Comparison of ENCODE assay signal across 16 cellular contexts in genomic region chr20:14049111-14049510, GRCh38. TPM values are rescaled to one million over a fixed set of nuclear protein-coding genes. Genes with fewer than 3 reads are reported as not detected.
DNase-seq lines count a peak whose midpoint lies in the region; ATAC-seq and TF ChIP-seq lines count a peak whose summit lies in the region.
"Had no signal": no experiment of that assay in that cellular context is flagged by ENCODE, and none has a peak within 500 bp of the region (broad histone marks: within the 10 kb centered on the region; RNA-seq: fewer than 3 reads in every experiment).

No MANE protein-coding gene starts in this region.

- no peak for DNase-seq in effector CD8-positive, alpha-beta T cell (lab: John Stamatoyannopoulos, UW)
- DNase-seq in adrenal gland (no peak), prostate gland (ENCODE audit: low spot score) (no peak), T-cell (no peak)
- DNase-seq: erythroblast; GM23248; heart left ventricle; left cardiac atrium; naive thymus-derived CD8-positive, alpha-beta T cell had no signal

- H3K4me1 ChIP-seq in adrenal gland (replicated peaks in 1 of 2) (no peaks in the 10 kb centered on the region), prostate gland (replicated peaks) (no peaks in the 10 kb centered on the region)
- H3K4me1 ChIP-seq: heart left ventricle had no signal

- CTCF ChIA-PET in T-cell (lab: Charles Lee) = no interaction called here

- H3K27me3 ChIP-seq in adrenal gland (no peaks in the 10 kb centered on the region), prostate gland (replicated peaks; ENCODE audit: insufficient read depth) (no peaks in the 10 kb centered on the region)
- H3K27me3 ChIP-seq: heart left ventricle had no signal

- H3K36me3 ChIP-seq in adrenal gland (replicated peaks in 1 of 2) (no peaks in the 10 kb centered on the region), prostate gland (no peaks in the 10 kb centered on the region)
- H3K36me3 ChIP-seq: heart left ventricle had no signal

- H3K4me1 Mint-ChIP-seq in T-cell = no peaks in the 10 kb centered on the region
- H3K4me1 Mint-ChIP-seq: naive thymus-derived CD8-positive, alpha-beta T cell had no signal

- H3K4me3 ChIP-seq in adrenal gland (no peak overlapping the region), prostate gland (no peak overlapping the region)
- H3K4me3 ChIP-seq: GM23248, heart left ventricle, SK-N-MC had no signal

- H3K36me3 Mint-ChIP-seq in T-cell = no peaks in the 10 kb centered on the region
- H3K36me3 Mint-ChIP-seq: naive thymus-derived CD8-positive, alpha-beta T cell had no signal

- H3K27ac Mint-ChIP-seq in T-cell = no peak overlapping the region
- H3K27ac Mint-ChIP-seq: naive thymus-derived CD8-positive, alpha-beta T cell had no signal

- H3K9me3 Mint-ChIP-seq in T-cell = no peaks in the 10 kb centered on the region

- POLR2A ChIA-PET in T-cell (lab: Charles Lee) = no interaction called here

- no peak for TF ChIP-seq POLR2A in adrenal gland (IDR thresholded peaks at IDR 0.05)
- TF ChIP-seq POLR2A in prostate gland (IDR thresholded peaks at IDR 0.05) = no peak

- intact Hi-C loops in adrenal gland (cut with DNase I) = no loop called here
- intact Hi-C loops in prostate gland (cut with DNase I) = no loop called here

- no peak for TF ChIP-seq CTCF in adrenal gland (IDR thresholded peaks at IDR 0.05)
- no peak for TF ChIP-seq CTCF in prostate gland (IDR thresholded peaks at IDR 0.05)

- H3K4me3 Mint-ChIP-seq in T-cell = no peak overlapping the region
- H3K4me3 Mint-ChIP-seq: naive thymus-derived CD8-positive, alpha-beta T cell had no signal

- 93 to 97% (median 94%) methylated on average over 4 of the region's 4 CpGs for WGBS in adrenal gland, 4 donors
- WGBS in prostate gland = 96% methylated on average over 4 of the region's 4 CpGs

- ATAC-seq in GM18499 (IDR thresholded peaks at IDR 0.05; ENCODE audit: insufficient read depth, unreplicated experiment) (peak; percentile 87), GM19452 (IDR thresholded peaks at IDR 0.05; ENCODE audit: unreplicated experiment) (peak; percentile 89), HG02798 (IDR thresholded peaks at IDR 0.05; ENCODE audit: poor library complexity, unreplicated experiment) (peak; percentile 83), HG03432 (IDR thresholded peaks at IDR 0.05; ENCODE audit: unreplicated experiment) (peak; percentile 94), T-cell (replicated peaks in 1 of 4) (no peak)
- ATAC-seq: heart left ventricle; left cardiac atrium; naive thymus-derived CD8-positive, alpha-beta T cell had no signal

- H3K9me3 ChIP-seq in adrenal gland (replicated peaks in 1 of 3) (no peaks in the 10 kb centered on the region), prostate gland (no peaks in the 10 kb centered on the region)
- H3K9me3 ChIP-seq: heart left ventricle had no signal

- H3K27me3 Mint-ChIP-seq in T-cell = no peaks in the 10 kb centered on the region

- H3K27ac ChIP-seq in adrenal gland (no peak overlapping the region), prostate gland (no peak overlapping the region)
- H3K27ac ChIP-seq: GM23248, heart left ventricle, SK-N-MC had no signal

RNA-seq across cellular contexts. Expression of gene MACROD2, which starts 53.8 kb away (rescaled TPM):
- 10 to 100 TPM in 3 of 8 donors, 1 to 10 TPM in 5; 2.1 to 21.2 (median 7.8) TPM for total RNA-seq in adrenal gland
- polyA plus RNA-seq in adrenal gland = 1 to 10 TPM; 1.1 to 6.6 (median 4.2) TPM
- 10 to 100 TPM in 1 of 2 donors, 1 to 10 TPM in 1; 8.0 to 19.4 TPM for total RNA-seq in prostate gland
- total RNA-seq in T-cell = 1 to 10 TPM in 1 of 5 donors, under 1 TPM in 2, not detected in 2; 0.23 to 1.3 (median 0.51) TPM

RNA-seq across cellular contexts. Expression of gene SEL1L2, which starts 58.7 kb away (rescaled TPM):
- 1 to 10 TPM in 1 of 8 donors, under 1 TPM in 1, not detected in 6; 0.45 to 2.3 TPM for total RNA-seq in adrenal gland
- polyA plus RNA-seq in adrenal gland = under 1 TPM in 1 of 3 donors, not detected in 2; 0.40 TPM
- under 1 TPM in 1 of 2 donors, not detected in 1; 0.28 TPM for total RNA-seq in prostate gland
- total RNA-seq in T-cell = not detected
- total RNA-seq: chondrocyte; GM23248; naive thymus-derived CD8-positive, alpha-beta T cell had no signal
- polyA plus RNA-seq: AG04450; naive thymus-derived CD8-positive, alpha-beta T cell had no signal

Comparison
In these comparisons a context has a peak if more than half of its experiments do, and no peak if none do; other contexts are left out.
1. ATAC-seq: peak in GM18499 (single experiment), GM19452 (single experiment), HG02798 (single experiment) and HG03432 (single experiment); none in T-cell (0 of 4).